In the genomic region with DNA sequence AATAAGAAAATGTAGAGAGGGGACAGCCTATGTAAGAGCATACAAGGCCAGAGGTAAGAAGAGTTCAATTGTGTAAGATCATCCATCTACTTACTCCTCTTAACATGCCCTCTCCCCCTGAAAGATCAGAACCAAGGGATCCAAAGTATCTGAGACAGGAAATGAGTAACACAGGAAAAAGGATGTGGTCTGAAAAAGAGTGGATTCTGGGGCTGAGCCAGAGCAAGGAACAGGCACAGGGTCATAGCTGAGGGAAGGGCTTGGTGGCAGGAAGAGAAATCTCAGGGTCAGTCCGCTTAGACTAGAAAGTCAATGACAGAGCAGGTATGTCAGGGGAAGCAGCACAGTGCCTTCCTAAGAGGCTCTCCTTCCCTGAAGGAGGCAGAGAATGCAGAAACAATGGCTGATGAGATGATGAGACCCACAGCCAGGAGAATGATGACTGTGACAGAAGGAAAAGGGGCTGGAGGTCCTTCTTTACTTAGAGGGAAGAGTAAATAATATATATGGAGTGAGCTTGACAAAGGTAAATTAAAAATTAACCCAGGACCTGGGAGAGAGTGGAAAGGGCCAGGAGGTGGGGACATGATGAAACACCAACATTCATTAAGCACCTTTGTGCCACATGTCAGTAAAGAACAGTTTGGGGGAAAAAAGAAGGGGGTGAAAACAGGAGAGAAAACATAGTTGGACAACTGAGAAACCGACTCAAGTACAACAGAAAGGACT, we compare ENCODE assay signal across 9 cellular contexts. TPM values are rescaled to one million over a fixed set of nuclear protein-coding genes. Genes with fewer than 3 reads are reported as not detected.
A peak's percentile ranks its signal among the peaks of the same experiment; 100 is the strongest.
DNase-seq lines count a peak whose midpoint lies in the region; TF ChIP-seq lines count a peak whose summit lies in the region.
"Had no signal": no experiment of that assay in that cellular context is flagged by ENCODE, and none has a peak within 500 bp of the region (broad histone marks: within the 10 kb centered on the region; RNA-seq: fewer than 3 reads in every experiment).

No MANE protein-coding gene starts in this region.

- H3K4me1 ChIP-seq in adrenal gland (replicated peaks in 1 of 2) (peaks cover 61 to 73% of the 10 kb centered on the region in 2 donors), iPS-15b (ENCODE audit: control insufficient read depth, insufficient read depth, low read length) (peaks cover 27% of the 10 kb centered on the region)

- WGBS in adrenal gland, 4 donors, result 5 to 16% (median 12%) methylated on average over 2 of the region's 2 CpGs

- H3K4me3 ChIP-seq in adrenal gland, result peak overlapping the region in 1 of 4 donors; percentile 81
- peak overlapping the region; percentile 20 for H3K4me3 ChIP-seq in iPS-15b (ENCODE audit: low read depth, low read length)
- peak overlapping the region in 4 of 7 experiments; percentile 76 to 88 (median 85) for H3K4me3 ChIP-seq in skin epidermis

- H3K9me3 ChIP-seq in adrenal gland (replicated peaks in 1 of 3) (no peaks in the 10 kb centered on the region), iPS-15b (ENCODE audit: control insufficient read depth, insufficient read depth, low read length) (no peaks in the 10 kb centered on the region)

- H3K4me3 Mint-ChIP-seq in CD14-positive monocyte, result peak overlapping the region; percentile 79 to 96

- no peaks in the 10 kb centered on the region for H3K27me3 ChIP-seq in adrenal gland
- H3K27me3 ChIP-seq in iPS-15b (ENCODE audit: control insufficient read depth, insufficient read depth, low read length), result peaks cover 68% of the 10 kb centered on the region

- H3K27me3 Mint-ChIP-seq in CD14-positive monocyte (ENCODE audit: low read depth in 3 of 3), result peaks cover 0 to 4% (median 0%) of the 10 kb centered on the region in 3 donors

- H3K27ac Mint-ChIP-seq in CD14-positive monocyte, result peak overlapping the region; percentile 68 to 91 (median 84)

- intact Hi-C loops in CD14-positive monocyte (cut with micrococcal nuclease), result loop anchor here in 1 of 2 donors (1.0 kb wide), 1 partner anchor 8 kb away; no protein-coding TSS in a partner anchor
- intact Hi-C loops in adrenal gland (cut with DNase I), result no loop called here

- no peak for DNase-seq in CD14-positive monocyte (ENCODE audit: low spot score)
- peak; percentile 46 to 63 for DNase-seq in Kasumi-1 (lab: John Stamatoyannopoulos, UW)
- peak in 6 of 7 donors; percentile 65 to 88 (median 79) for DNase-seq in adrenal gland
- no peak for DNase-seq in activated gamma-delta T cell (lab: John Stamatoyannopoulos, UW)
- no peak for DNase-seq in cerebellar cortex (ENCODE audit: low spot score)
- DNase-seq in NK-92 treated with Interleukin-12 subunit alpha and Interleukin-12 subunit beta, amount 100 ng/mL, for 24 hours (lab: John Stamatoyannopoulos, UW), result no peak

- H3K36me3 Mint-ChIP-seq in CD14-positive monocyte, result peaks cover 38 to 46% of the 10 kb centered on the region in 2 donors

- H3K27ac ChIP-seq in adrenal gland, result peak overlapping the region; percentile 86 to 98 (median 96)
- H3K27ac ChIP-seq in skin epidermis, result peak overlapping the region in 20 of 21 experiments; percentile 8 to 99 (median 97)
- H3K27ac ChIP-seq: HL-60 had no signal

- H3K9me3 Mint-ChIP-seq in CD14-positive monocyte, result no peaks in the 10 kb centered on the region

- peak; percentile 81 to 86 for TF ChIP-seq POLR2A in adrenal gland (IDR thresholded peaks at IDR 0.05)

- no peak overlapping the region for H3K9ac ChIP-seq in iPS-15b (ENCODE audit: low read depth, low read length)

- peaks cover 0 to 8% of the 10 kb centered on the region in 2 donors for H3K36me3 ChIP-seq in adrenal gland (replicated peaks in 1 of 2)
- H3K36me3 ChIP-seq in iPS-15b (ENCODE audit: control insufficient read depth, insufficient read depth, low read length), result no peaks in the 10 kb centered on the region

- H3K4me1 Mint-ChIP-seq in CD14-positive monocyte, result peaks cover 72% of the 10 kb centered on the region

- TF ChIP-seq CTCF in CD14-positive monocyte (IDR thresholded peaks at IDR 0.05), result no peak
- TF ChIP-seq CTCF in adrenal gland (IDR thresholded peaks at IDR 0.05), result no peak

RNA-seq across cellular contexts. Expression of a gene that starts 26.2 kb away (rescaled TPM):
- polyA plus RNA-seq in CD14-positive monocyte, result not detected
- under 1 TPM in 1 of 8 donors, not detected in 7; 0.49 TPM for total RNA-seq in adrenal gland
- under 1 TPM in 1 of 3 donors, not detected in 2; 0.17 TPM for polyA plus RNA-seq in adrenal gland

Comparison
In these comparisons a context has a peak if more than half of its experiments do, and no peak if none do; other contexts are left out.
1. DNase-seq: peak in Kasumi-1 (2 of 2) and adrenal gland (6 of 7); none in CD14-positive monocyte (single experiment), activated gamma-delta T cell (single experiment), cerebellar cortex (single experiment) and NK-92 treated with Interleukin-12 subunit alpha and Interleukin-12 subunit beta, amount 100 ng/mL, for 24 hours (single experiment).